ENCODE assay signal across 8 cellular contexts in genomic region chr9:20640331-20641187, GRCh38.
DNase-seq lines count a peak whose midpoint lies in the region; ATAC-seq and TF ChIP-seq lines count a peak whose summit lies in the region.

No MANE protein-coding gene starts in this region.

- no peaks in the 10 kb centered on the region for H3K36me3 ChIP-seq in OCI-LY3 (replicated peaks; ENCODE audit: low read depth, low read length)

- no peaks in the 10 kb centered on the region for H3K9me3 ChIP-seq in OCI-LY3 (ENCODE audit: insufficient read depth, low read length)

- peak overlapping the region; percentile 9 for H3K27ac Mint-ChIP-seq in stimulated activated effector memory CD8-positive, alpha-beta T cell treated with anti-CD3 and anti-CD28 coated beads, Interleukin-12 subunit alpha, Interleukin-12 subunit beta, amount 100 ng/mL, for 72 hours

- H4K20me1 ChIP-seq in OCI-LY3 (ENCODE audit: insufficient read depth, low read length) = no peaks in the 10 kb centered on the region

- H3K9me3 Mint-ChIP-seq in stimulated activated effector memory CD8-positive, alpha-beta T cell treated with anti-CD3 and anti-CD28 coated beads, Interleukin-12 subunit alpha, Interleukin-12 subunit beta, amount 100 ng/mL, for 72 hours = no peaks in the 10 kb centered on the region

- peak overlapping the region; percentile 28 for H3K4me3 Mint-ChIP-seq in stimulated activated effector memory CD8-positive, alpha-beta T cell treated with anti-CD3 and anti-CD28 coated beads, Interleukin-12 subunit alpha, Interleukin-12 subunit beta, amount 100 ng/mL, for 72 hours

- no peaks in the 10 kb centered on the region for H3K79me2 ChIP-seq in OCI-LY3 (ENCODE audit: low read length)

- peaks cover 4% of the 10 kb centered on the region; the same call in 1 of the 2 replicates for H3K4me1 ChIP-seq in OCI-LY3 (ENCODE audit: low read length)

- ATAC-seq in GM19035 (IDR thresholded peaks at IDR 0.05; ENCODE audit: unreplicated experiment) (peak; percentile 80), HG03108 (IDR thresholded peaks at IDR 0.05; ENCODE audit: unreplicated experiment) (peak; percentile 86)
- ATAC-seq in stimulated activated effector memory CD8-positive, alpha-beta T cell treated with anti-CD3 and anti-CD28 coated beads, Interleukin-12 subunit alpha, Interleukin-12 subunit beta, amount 100 ng/mL, for 72 hours = peak; percentile 93

- peak overlapping the region; percentile 15; the same call in 1 of the 2 replicates for H3K4me2 ChIP-seq in OCI-LY3 (ENCODE audit: low read length)

- H3K4me1 Mint-ChIP-seq in stimulated activated effector memory CD8-positive, alpha-beta T cell treated with anti-CD3 and anti-CD28 coated beads, Interleukin-12 subunit alpha, Interleukin-12 subunit beta, amount 100 ng/mL, for 72 hours = peaks cover 11% of the 10 kb centered on the region

- H3K27ac ChIP-seq in OCI-LY3 (ENCODE audit: low read length) = no peak overlapping the region

- no peak for TF ChIP-seq CTCF in OCI-LY3 (IDR thresholded peaks at IDR 0.05; ENCODE audit: low read depth, low read length)

- DNase-seq in Ammon's horn (ENCODE audit: low spot score) = peak; percentile 66
- peak; percentile 49 for DNase-seq in activated gamma-delta T cell treated with anti-CD3 and anti-CD28 coated beads, Interleukin-2, amount 50 U/mL, for 16 hours (ENCODE audit: low read depth)
- DNase-seq in kidney glomerular epithelial cell (lab: John Stamatoyannopoulos, UW) = peak; percentile 78
- peak in 1 of 2 donors; percentile 40 for DNase-seq in stimulated activated effector memory CD8-positive, alpha-beta T cell treated with anti-CD3 and anti-CD28 coated beads, Interleukin-12 subunit alpha, Interleukin-12 subunit beta, amount 100 ng/mL, for 72 hours (ENCODE audit: low spot score in 2 of 2)
- DNase-seq in middle frontal gyrus (ENCODE audit: extremely low spot score, low spot score) = no peak

- 0 out of 2 replicates have a peak, but pooled peaks cover 3% of the 10 kb centered on the region for H3K27me3 ChIP-seq in OCI-LY3 (ENCODE audit: low read depth, low read length)

- H3K36me3 Mint-ChIP-seq in stimulated activated effector memory CD8-positive, alpha-beta T cell treated with anti-CD3 and anti-CD28 coated beads, Interleukin-12 subunit alpha, Interleukin-12 subunit beta, amount 100 ng/mL, for 72 hours = peaks cover 5% of the 10 kb centered on the region

- H3K9ac ChIP-seq in OCI-LY3 (ENCODE audit: low read length) = no peak overlapping the region

- peak overlapping the region; percentile 41; the same call in 1 of the 2 replicates for H2AFZ ChIP-seq in OCI-LY3 (ENCODE audit: low read depth, low read length)

- no peak overlapping the region for H3K4me3 ChIP-seq in OCI-LY3 (ENCODE audit: low read length)
